Comparison of ENCODE assay signal across 15 cellular contexts in genomic region chr2:104690255-104690999, GRCh38.
"Had no signal": no experiment of that assay in that cellular context is flagged by ENCODE, and none has a peak within 500 bp of the region (broad histone marks: within the 10 kb centered on the region; RNA-seq: fewer than 3 reads in every experiment).

No MANE protein-coding gene starts in this region.

- DNase-seq: activated CD4-positive, alpha-beta T cell treated with anti-CD3 and anti-CD28 coated beads for 1 hour; activated CD8-positive, alpha-beta memory T cell treated with anti-CD3 and anti-CD28 coated beads for 24 hours; activated gamma-delta T cell; caudate nucleus; dorsolateral prefrontal cortex; heart right ventricle; natural killer cell; posterior cingulate gyrus; retina; stimulated activated CD4-positive, alpha-beta T cell treated with anti-CD3 and anti-CD28 coated beads, Interleukin-2, amount 100 ng/mL, for 24 hours; stimulated activated naive CD4-positive, alpha-beta T cell treated with Interleukin-2 at 50 U/mL for 16 hours; tibial artery; WERI-Rb-1 had no signal

- H3K4me1 Mint-ChIP-seq: activated naive CD4-positive, alpha-beta T cell treated with anti-CD3 and anti-CD28 coated beads, Interleukin-2, amount 50 U/mL, for 24 hours; natural killer cell had no signal

- H3K27ac Mint-ChIP-seq: activated naive CD4-positive, alpha-beta T cell treated with anti-CD3 and anti-CD28 coated beads, Interleukin-2, amount 50 U/mL, for 24 hours; natural killer cell had no signal

- H3K27me3 Mint-ChIP-seq: activated naive CD4-positive, alpha-beta T cell treated with anti-CD3 and anti-CD28 coated beads, Interleukin-2, amount 50 U/mL, for 24 hours; brain had no signal

- H3K36me3 Mint-ChIP-seq: activated naive CD4-positive, alpha-beta T cell treated with anti-CD3 and anti-CD28 coated beads, Interleukin-2, amount 50 U/mL, for 24 hours; brain; natural killer cell had no signal

- H3K9me3 Mint-ChIP-seq: activated naive CD4-positive, alpha-beta T cell treated with anti-CD3 and anti-CD28 coated beads, Interleukin-2, amount 50 U/mL, for 24 hours; natural killer cell had no signal

- H3K4me3 Mint-ChIP-seq: activated naive CD4-positive, alpha-beta T cell treated with anti-CD3 and anti-CD28 coated beads, Interleukin-2, amount 50 U/mL, for 24 hours; brain; natural killer cell had no signal

- ATAC-seq: heart right ventricle, natural killer cell had no signal
